In genomic region chr5:133599600-133599999, GRCh38 we compare ENCODE assay signal across 28 cellular contexts. TPM values are rescaled to one million over a fixed set of nuclear protein-coding genes. Genes with fewer than 3 reads are reported as not detected.
"Had no signal": no experiment of that assay in that cellular context is flagged by ENCODE, and none has a peak within 500 bp of the region (broad histone marks: within the 10 kb centered on the region; RNA-seq: fewer than 3 reads in every experiment).

No MANE protein-coding gene starts in this region.

- H3K27ac ChIP-seq: stomach, suprapubic skin, testis, thoracic aorta, thyroid gland, tibial artery, tibial nerve, transverse colon, upper lobe of left lung, upper lobe of right lung, uterus, vagina had no signal

- H3K36me3 Mint-ChIP-seq: stimulated activated effector memory CD8-positive, alpha-beta T cell treated with anti-CD3 and anti-CD28 coated beads, Interleukin-12 subunit alpha, Interleukin-12 subunit beta, amount 100 ng/mL, for 72 hours; stimulated activated memory B cell treated with anti-CD40 and anti-IgM and Interleukin-4, amounts not matched to agents 10 μg/mL and 1 μg/mL and 100 μg/mL, for 72 hours had no signal

- H3K4me1 Mint-ChIP-seq: stimulated activated effector memory CD8-positive, alpha-beta T cell treated with anti-CD3 and anti-CD28 coated beads, Interleukin-12 subunit alpha, Interleukin-12 subunit beta, amount 100 ng/mL, for 72 hours; stimulated activated memory B cell treated with anti-CD40 and anti-IgM and Interleukin-4, amounts not matched to agents 10 μg/mL and 1 μg/mL and 100 μg/mL, for 72 hours; stimulated activated naive B cell treated with anti-CD40 and anti-IgM and Interleukin-4, amounts not matched to agents 10 μg/mL and 1 μg/mL and 100 μg/mL, for 72 hours; stimulated activated naive CD8-positive, alpha-beta T cell treated with anti-CD3 and anti-CD28 coated beads, Interleukin-15, amount 100 ng/mL, for 72 hours had no signal

- ATAC-seq: stimulated activated effector memory CD8-positive, alpha-beta T cell treated with anti-CD3 and anti-CD28 coated beads, Interleukin-12 subunit alpha, Interleukin-12 subunit beta, amount 100 ng/mL, for 72 hours; stimulated activated memory B cell treated with anti-CD40 and anti-IgM and Interleukin-4, amounts not matched to agents 10 μg/mL and 1 μg/mL and 100 μg/mL, for 72 hours; stimulated activated naive B cell treated with anti-CD40 and anti-IgM and Interleukin-4, amounts not matched to agents 10 μg/mL and 1 μg/mL and 100 μg/mL, for 72 hours; stimulated activated naive CD8-positive, alpha-beta T cell treated with anti-CD3 and anti-CD28 coated beads, Interleukin-15, amount 100 ng/mL, for 72 hours; stimulated activated naive CD8-positive, alpha-beta T cell treated with anti-CD3 and anti-CD28 coated beads, Interleukin-15, Interleukin-2, amounts not matched to agents 100 U/mL and 50 U/mL, for 24 hours; upper lobe of right lung had no signal

- H3K4me3 ChIP-seq: stomach, suprapubic skin, testis, thoracic aorta, thyroid gland, tibial artery, tibial nerve, transverse colon, upper lobe of left lung, upper lobe of right lung, uterus, vagina had no signal

- H3K9me3 Mint-ChIP-seq: stimulated activated effector memory CD8-positive, alpha-beta T cell treated with anti-CD3 and anti-CD28 coated beads, Interleukin-12 subunit alpha, Interleukin-12 subunit beta, amount 100 ng/mL, for 72 hours; stimulated activated memory B cell treated with anti-CD40 and anti-IgM and Interleukin-4, amounts not matched to agents 10 μg/mL and 1 μg/mL and 100 μg/mL, for 72 hours; stimulated activated naive B cell treated with anti-CD40 and anti-IgM and Interleukin-4, amounts not matched to agents 10 μg/mL and 1 μg/mL and 100 μg/mL, for 72 hours; stimulated activated naive CD8-positive, alpha-beta T cell treated with anti-CD3 and anti-CD28 coated beads, Interleukin-15, amount 100 ng/mL, for 72 hours; stimulated activated naive CD8-positive, alpha-beta T cell treated with anti-CD3 and anti-CD28 coated beads, Interleukin-15, Interleukin-2, amounts not matched to agents 100 ng/mL and 50 ng/mL, for 24 hours had no signal

- H3K4me3 Mint-ChIP-seq: stimulated activated effector memory CD8-positive, alpha-beta T cell treated with anti-CD3 and anti-CD28 coated beads, Interleukin-12 subunit alpha, Interleukin-12 subunit beta, amount 100 ng/mL, for 72 hours; stimulated activated memory B cell treated with anti-CD40 and anti-IgM and Interleukin-4, amounts not matched to agents 10 μg/mL and 1 μg/mL and 100 μg/mL, for 72 hours; stimulated activated naive B cell treated with anti-CD40 and anti-IgM and Interleukin-4, amounts not matched to agents 10 μg/mL and 1 μg/mL and 100 μg/mL, for 72 hours; stimulated activated naive CD8-positive, alpha-beta T cell treated with anti-CD3 and anti-CD28 coated beads, Interleukin-15, amount 100 ng/mL, for 72 hours; stimulated activated naive CD8-positive, alpha-beta T cell treated with anti-CD3 and anti-CD28 coated beads, Interleukin-15, Interleukin-2, amounts not matched to agents 100 ng/mL and 50 ng/mL, for 24 hours had no signal

- H3K27ac Mint-ChIP-seq: stimulated activated effector memory CD8-positive, alpha-beta T cell treated with anti-CD3 and anti-CD28 coated beads, Interleukin-12 subunit alpha, Interleukin-12 subunit beta, amount 100 ng/mL, for 72 hours; stimulated activated memory B cell treated with anti-CD40 and anti-IgM and Interleukin-4, amounts not matched to agents 10 μg/mL and 1 μg/mL and 100 μg/mL, for 72 hours; stimulated activated naive B cell treated with anti-CD40 and anti-IgM and Interleukin-4, amounts not matched to agents 10 μg/mL and 1 μg/mL and 100 μg/mL, for 72 hours; stimulated activated naive CD8-positive, alpha-beta T cell treated with anti-CD3 and anti-CD28 coated beads, Interleukin-15, amount 100 ng/mL, for 72 hours; stimulated activated naive CD8-positive, alpha-beta T cell treated with anti-CD3 and anti-CD28 coated beads, Interleukin-15, Interleukin-2, amounts not matched to agents 100 ng/mL and 50 ng/mL, for 24 hours had no signal

- DNase-seq: stimulated activated CD4-positive, alpha-beta T cell treated with anti-CD3 and anti-CD28 coated beads, Interleukin-2, amount 100 ng/mL, for 48 hours; stimulated activated CD4-positive, alpha-beta T cell treated with anti-CD3 and anti-CD28 coated beads, Interleukin-4, amount 100 ng/mL, for 1 hour; stimulated activated CD4-positive, alpha-beta T cell treated with anti-CD3 and anti-CD28 coated beads, Interleukin-4, amount 100 ng/mL, for 24 hours; stimulated activated CD4-positive, alpha-beta T cell treated with anti-CD3 and anti-CD28 coated beads, Interleukin-4, amount 100 ng/mL, for 4 hours; stimulated activated CD8-positive, alpha-beta memory T cell treated with anti-CD3 and anti-CD28 coated beads, Interleukin-4, amount 100 ng/mL, for 48 hours; stimulated activated naive B cell treated with anti-CD40 and anti-IgM and Interleukin-4, amounts not matched to agents 10 μg/mL and 1 μg/mL and 100 μg/mL, for 72 hours; stimulated activated naive CD4-positive, alpha-beta T cell; stimulated activated naive CD4-positive, alpha-beta T cell treated with Interleukin-2 at 50 U/mL for 16 hours; stimulated activated naive CD8-positive, alpha-beta T cell treated with anti-CD3 and anti-CD28 coated beads, Interleukin-15, amount 100 ng/mL, for 72 hours; stimulated activated naive CD8-positive, alpha-beta T cell treated with anti-CD3 and anti-CD28 coated beads, Interleukin-15, Interleukin-2, amounts not matched to agents 100 U/mL and 50 U/mL, for 24 hours; stomach; substantia nigra; testis; thyroid gland; transverse colon; trophoblast cell; upper lobe of left lung; upper lobe of right lung; uterus had no signal

RNA-seq across cellular contexts. Expression of gene FSTL4, which starts 12.7 kb away (rescaled TPM):
- total RNA-seq: subcutaneous adipose tissue, thoracic aorta had no signal
